ENCODE assay signal across 12 cellular contexts in the genomic region with DNA sequence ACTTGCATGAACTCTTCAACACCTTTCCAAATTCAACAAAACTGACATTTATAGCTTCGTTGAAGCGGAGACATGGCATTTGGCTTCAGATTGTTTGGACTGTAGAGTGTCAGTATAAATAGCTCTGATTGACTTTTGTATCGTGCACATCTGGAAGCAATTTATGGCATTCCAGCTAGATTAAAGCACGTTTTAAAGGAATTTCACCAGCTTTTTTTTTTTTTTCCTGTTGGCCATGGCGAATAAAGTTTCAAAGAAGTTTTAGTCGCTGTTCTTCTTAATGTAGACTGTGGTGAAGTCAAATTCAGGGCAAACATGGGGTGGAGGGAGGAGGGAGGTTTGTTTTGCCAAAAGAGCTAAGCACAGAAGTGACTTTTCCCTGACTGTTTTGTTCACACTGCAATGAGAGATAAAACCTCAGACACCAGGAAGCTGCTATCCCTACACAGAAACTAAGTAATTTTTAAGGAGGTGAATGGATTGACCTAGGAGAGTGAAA.
DNase-seq lines count a peak whose midpoint lies in the region; ATAC-seq and TF ChIP-seq lines count a peak whose summit lies in the region.
"Had no signal": no experiment of that assay in that cellular context is flagged by ENCODE, and none has a peak within 500 bp of the region (broad histone marks: within the 10 kb centered on the region; RNA-seq: fewer than 3 reads in every experiment).

No MANE protein-coding gene starts in this region.

- H4K20me1 ChIP-seq in mammary epithelial cell (ENCODE audit: insufficient read depth, low read length), result no peaks in the 10 kb centered on the region

- H3K79me2 ChIP-seq in mammary epithelial cell (ENCODE audit: insufficient read depth, low read length), result no peaks in the 10 kb centered on the region

- H3K27me3 ChIP-seq in mammary epithelial cell (ENCODE audit: insufficient read depth, low read length), result no peaks in the 10 kb centered on the region
- H3K27me3 ChIP-seq: transverse colon had no signal

- H3K9ac ChIP-seq in mammary epithelial cell (ENCODE audit: insufficient read depth, low read length), result no peak overlapping the region

- no peak overlapping the region for H3K4me2 ChIP-seq in mammary epithelial cell (ENCODE audit: insufficient read depth, low read depth, low read length)

- DNase-seq in Daoy (ENCODE audit: low read depth), result peak; percentile 8
- peak; percentile 77 for DNase-seq in RPMI7951 (ENCODE audit: low read depth)
- peak; percentile 64 for DNase-seq in fibroblast of mammary gland (ENCODE audit: low read depth)
- DNase-seq in sciatic nerve (ENCODE audit: low spot score), result no peak
- no peak for DNase-seq in stimulated activated naive CD8-positive, alpha-beta T cell treated with anti-CD3 and anti-CD28 coated beads, Interleukin-15, Interleukin-2, amounts not matched to agents 100 U/mL and 50 U/mL, for 24 hours
- DNase-seq in DMS53 treated with DMSO at 0.1 percent for 48 hours (lab: John Stamatoyannopoulos, UW; ENCODE audit: unreplicated experiment), result no peak
- DNase-seq in NCI-H345 (lab: John Stamatoyannopoulos, UW), result no peak
- DNase-seq in mammary epithelial cell, result no peak
- DNase-seq: NCI-H1048, posterior cingulate gyrus, transverse colon had no signal

- intact Hi-C loops in sciatic nerve (cut with DNase I), result no loop called here
- intact Hi-C loops in mammary epithelial cell (cut with micrococcal nuclease), result no loop called here

- ATAC-seq in sciatic nerve, result peak; percentile 85
- no peak for ATAC-seq in stimulated activated naive CD8-positive, alpha-beta T cell treated with anti-CD3 and anti-CD28 coated beads, Interleukin-15, Interleukin-2, amounts not matched to agents 100 U/mL and 50 U/mL, for 24 hours
- ATAC-seq: WTC11 had no signal

- no TSS peak for BruUV-seq in mammary epithelial cell (replicated peaks; lab: Mats Ljungman, UMichigan)

- no peak overlapping the region for H3K27ac ChIP-seq in mammary epithelial cell (ENCODE audit: insufficient read depth, low read depth, low read length)
- H3K27ac ChIP-seq: transverse colon had no signal

- CTCF ChIA-PET in mammary epithelial cell (lab: Charles Lee; ENCODE audit: low non-redundant PET), result no interaction called here

- TF ChIP-seq CTCF in fibroblast of mammary gland (conservative IDR thresholded peaks at IDR 0.05; ENCODE audit: control insufficient read depth, insufficient read depth, low read depth, low read length), result no peak
- no peak for TF ChIP-seq CTCF in mammary epithelial cell (conservative IDR thresholded peaks at IDR 0.05 in 1 of 2, IDR thresholded peaks at IDR 0.05 in 1 of 2; ENCODE audit: extremely low read depth in 1 of 2, insufficient read depth in 1 of 2, low read depth in 1 of 2, low read length in 2 of 2)

- dilution Hi-C loops in mammary epithelial cell (cut with HindIII; ENCODE audit: low sequenced_read_pairs), result no loop called here

- H3K9me3 ChIP-seq in mammary epithelial cell (replicated peaks; ENCODE audit: insufficient read depth, low read length), result no peaks in the 10 kb centered on the region
- H3K9me3 ChIP-seq: transverse colon had no signal

- no peaks in the 10 kb centered on the region for H3K36me3 ChIP-seq in mammary epithelial cell (ENCODE audit: insufficient read depth, low read length)
- H3K36me3 ChIP-seq: transverse colon had no signal

- H3K4me3 ChIP-seq in fibroblast of mammary gland (ENCODE audit: control insufficient read depth, low read depth, low read length) (no peak overlapping the region), mammary epithelial cell (replicated peaks in 1 of 3; ENCODE audit: insufficient read depth in 1 of 3, low read depth in 2 of 3, low read length in 3 of 3) (no peak overlapping the region)
- H3K4me3 ChIP-seq: transverse colon had no signal

- H2AFZ ChIP-seq in mammary epithelial cell (ENCODE audit: low read depth, low read length), result no peak overlapping the region

- WGBS in mammary epithelial cell (ENCODE audit: low coverage, missing lambda C conversion rate), result 44% methylated on average over 6 of the region's 6 CpGs

- in situ Hi-C loops in mammary epithelial cell (cut with MboI; ENCODE audit: low sequenced_read_pairs in 2 of 2), result no loop called here

- H3K4me1 ChIP-seq in mammary epithelial cell (ENCODE audit: insufficient read depth, low read length), result no peaks in the 10 kb centered on the region

Comparison
In these comparisons a context has a peak if more than half of its experiments do, and no peak if none do; other contexts are left out.
1. DNase-seq: peak in Daoy (single experiment), RPMI7951 (single experiment) and fibroblast of mammary gland (single experiment); none in sciatic nerve (single experiment), stimulated activated naive CD8-positive, alpha-beta T cell treated with anti-CD3 and anti-CD28 coated beads, Interleukin-15, Interleukin-2, amounts not matched to agents 100 U/mL and 50 U/mL, for 24 hours (single experiment), DMS53 treated with DMSO at 0.1 percent for 48 hours (single experiment), NCI-H345 (single experiment) and mammary epithelial cell (single experiment).